In the genomic region with DNA sequence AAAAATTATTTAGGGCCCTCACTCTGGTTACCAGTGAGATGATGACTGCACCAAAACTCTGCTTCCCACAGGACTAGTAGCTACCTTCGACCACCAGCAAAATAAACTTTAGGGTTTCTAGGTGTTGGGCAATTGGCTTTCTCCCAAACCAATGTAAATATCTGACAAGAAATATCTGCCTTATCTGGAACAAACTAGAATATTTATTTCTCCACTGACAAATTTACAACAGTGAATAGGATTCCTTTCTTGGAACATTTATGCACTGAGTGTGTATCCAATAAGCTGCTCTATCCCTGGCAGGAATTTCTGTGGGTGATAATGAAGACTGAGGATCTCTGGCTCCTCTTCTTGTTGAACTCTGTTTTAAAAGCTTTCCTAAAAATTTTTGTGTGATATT, we compare ENCODE assay signal across 20 cellular contexts.
"Had no signal": no experiment of that assay in that cellular context is flagged by ENCODE, and none has a peak within 500 bp of the region (broad histone marks: within the 10 kb centered on the region; RNA-seq: fewer than 3 reads in every experiment).

No MANE protein-coding gene starts in this region.

- H3K27me3 ChIP-seq: MG63, SJCRH30 had no signal

- H3K9me3 ChIP-seq: MG63, SJCRH30 had no signal

- H3K36me3 ChIP-seq: MG63, SJCRH30 had no signal

- H3K4me1 ChIP-seq: SJCRH30 had no signal

- DNase-seq: Karpas-422, KG1, MG63, NCI-H1092, NCI-H1105 treated with DMSO at 0.1 percent for 48 hours, NCI-H1417 treated with DMSO at 0.1 percent for 48 hours, NCI-H146, NCI-H1694 treated with DMSO at 0.1 percent for 48 hours, NCI-H1930, NCI-H2081, NCI-H2107, NCI-H2227 treated with DMSO at 0.1 percent for 48 hours, NCI-H446, NCI-H510A, NCI-H524 treated with DMSO at 0.1 percent for 48 hours, NCI-H69, NCI-H774, SHP77 treated with DMSO at 0.1 percent for 48 hours, SJCRH30 had no signal

- ATAC-seq: Right ventricle myocardium inferior had no signal

- H3K4me3 ChIP-seq: MG63, SJCRH30 had no signal

- H3K27ac ChIP-seq: SJCRH30 had no signal
